In the genomic region with DNA sequence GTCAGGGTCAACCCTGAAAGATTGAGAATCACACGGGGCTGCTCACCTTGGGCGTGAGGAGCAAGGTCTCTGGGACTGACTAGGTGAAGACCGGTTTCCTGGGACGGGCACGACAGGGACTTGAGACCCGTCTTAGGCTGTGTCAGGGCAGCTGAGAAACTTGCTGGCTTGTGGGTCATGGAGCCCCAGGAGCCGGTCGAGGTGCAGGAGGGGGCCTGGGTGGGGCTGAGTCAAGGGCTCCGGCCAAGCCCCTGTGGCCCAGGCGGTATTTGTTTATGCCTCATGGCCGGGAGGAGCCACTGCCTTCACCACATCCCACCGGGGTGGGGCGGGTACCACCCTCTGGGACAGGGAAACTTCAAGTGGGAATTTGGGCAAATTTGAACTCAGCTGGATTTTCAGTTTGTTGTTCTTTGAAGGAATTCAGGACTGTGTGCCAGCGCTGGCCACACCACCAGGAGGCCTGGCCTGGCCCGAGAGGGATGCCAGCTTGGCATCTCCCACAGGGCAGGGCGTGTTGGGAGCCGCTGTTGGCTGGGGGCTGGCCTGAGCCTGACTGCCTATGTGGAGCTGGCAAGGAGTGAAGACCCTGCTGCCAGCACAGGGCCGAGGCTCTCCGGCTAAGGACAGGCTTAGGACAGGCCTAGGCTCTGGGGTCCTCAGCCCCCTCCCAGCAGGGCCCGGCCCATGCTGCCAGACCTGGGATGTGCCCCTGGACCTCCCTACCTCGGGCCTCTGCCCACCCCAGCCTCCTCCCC, we compare ENCODE assay signal across 8 cellular contexts.
A peak's percentile ranks its signal among the peaks of the same experiment; 100 is the strongest.
DNase-seq lines count a peak whose midpoint lies in the region; ATAC-seq and TF ChIP-seq lines count a peak whose summit lies in the region.

No MANE protein-coding gene starts in this region.

- TF ChIP-seq POLR2A in prostate gland (IDR thresholded peaks at IDR 0.05), result no peak

- no peaks in the 10 kb centered on the region for H4K20me1 ChIP-seq in BLaER1

- H3K4me3 ChIP-seq in BLaER1 (no peak overlapping the region), prostate gland (no peak overlapping the region)

- H3K36me3 ChIP-seq in BLaER1 (no peaks in the 10 kb centered on the region), prostate gland (no peaks in the 10 kb centered on the region)

- CTCF ChIA-PET in RWPE1 (lab: Yijun Ruan, JAX), result no interaction called here

- intact Hi-C loops in prostate gland (cut with DNase I), result no loop called here

- WGBS in prostate gland, result 45% methylated on average over 18 of the region's 21 CpGs

- H3K9ac ChIP-seq in BLaER1, result peak overlapping the region; percentile 35; the same call in 1 of the 2 replicates

- H3K9me3 ChIP-seq in BLaER1 (peaks cover 7% of the 10 kb centered on the region; the same call in 1 of the 2 replicates), prostate gland (no peaks in the 10 kb centered on the region)

- H3K4me2 ChIP-seq in BLaER1, result peak overlapping the region; percentile 82

- DNase-seq in RWPE1 (ENCODE audit: low spot score) (peak; percentile 20), fibroblast of the conjunctiva (ENCODE audit: low read depth) (peak; percentile 56), prostate gland (ENCODE audit: low spot score) (peak; percentile 73), NCI-H524 (lab: John Stamatoyannopoulos, UW) (no peak)
- DNase-seq in stimulated activated CD4-positive, alpha-beta T cell treated with anti-CD3 and anti-CD28 coated beads, Interleukin-2, amount 100 ng/mL, for 48 hours, result no peak

- no peak; the same call in 1 of the 2 replicates for TF ChIP-seq CTCF in RWPE1 (conservative IDR thresholded peaks at IDR 0.05; ENCODE audit: low read depth)
- peak in 2 of 4 experiments; percentile 45 to 55 for TF ChIP-seq CTCF in prostate gland (IDR thresholded peaks at IDR 0.05)

- no peak for ATAC-seq in HG03342 (IDR thresholded peaks at IDR 0.05; ENCODE audit: unreplicated experiment)
- no peak for ATAC-seq in GM18873 (IDR thresholded peaks at IDR 0.05; ENCODE audit: low FRiP score, unreplicated experiment)

- H3K27ac ChIP-seq in BLaER1 (peak overlapping the region; percentile 56), RWPE1 (peak overlapping the region; percentile 95), prostate gland (peak overlapping the region; percentile 43 to 61)

- H3K27me3 ChIP-seq in BLaER1 (no peaks in the 10 kb centered on the region), prostate gland (replicated peaks; ENCODE audit: insufficient read depth) (no peaks in the 10 kb centered on the region)

- POLR2A ChIA-PET in RWPE1 (lab: Yijun Ruan, JAX; ENCODE audit: low non-redundant PET), result interaction anchor here (0.6 kb wide), 1 partner anchor 11 kb away, joined by 3 read pairs; no protein-coding TSS in a partner anchor

- peaks cover 72% of the 10 kb centered on the region for H3K4me1 ChIP-seq in BLaER1
- no peaks in the 10 kb centered on the region for H3K4me1 ChIP-seq in prostate gland (replicated peaks)

Comparison
In these comparisons a context has a peak if more than half of its experiments do, and no peak if none do; other contexts are left out.
1. DNase-seq: peak in RWPE1 (single experiment), fibroblast of the conjunctiva (single experiment) and prostate gland (single experiment); none in NCI-H524 (0 of 2) and stimulated activated CD4-positive, alpha-beta T cell treated with anti-CD3 and anti-CD28 coated beads, Interleukin-2, amount 100 ng/mL, for 48 hours (0 of 2).
2. Peak in every context shown above with its lines, with median percentiles within 50 percentile points of each other: H3K27ac ChIP-seq.